In the genomic region with DNA sequence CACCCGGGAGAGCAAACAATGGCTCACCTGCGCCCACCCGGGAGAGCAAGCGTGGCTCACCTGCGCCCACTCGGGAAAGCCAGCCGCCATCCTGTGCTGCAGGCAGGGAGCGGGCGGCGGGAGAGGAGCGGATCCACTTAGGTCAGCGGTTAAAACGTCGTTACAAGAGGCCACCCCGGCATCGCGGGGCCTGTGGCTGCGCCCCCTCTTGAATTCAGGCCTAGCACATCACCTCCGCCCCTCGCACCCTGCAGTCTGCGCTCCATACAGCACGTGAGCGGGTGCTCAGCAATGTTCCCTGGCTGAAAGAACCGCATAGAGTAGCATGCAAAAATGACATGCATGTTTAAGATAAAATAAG, we compare ENCODE assay signal across 8 cellular contexts. TPM values are rescaled to one million over a fixed set of nuclear protein-coding genes. Genes with fewer than 3 reads are reported as not detected.
A peak's percentile ranks its signal among the peaks of the same experiment; 100 is the strongest.
DNase-seq lines count a peak whose midpoint lies in the region; ATAC-seq and TF ChIP-seq lines count a peak whose summit lies in the region.

No MANE protein-coding gene starts in this region.

- H3K36me3 ChIP-seq in neutrophil: peaks cover 14% of the 10 kb centered on the region

- H3K4me1 Mint-ChIP-seq in WTC11: peaks cover 12% of the 10 kb centered on the region

- no peak overlapping the region for H3K27ac Mint-ChIP-seq in WTC11

- H3K36me3 Mint-ChIP-seq in WTC11: peaks cover 8% of the 10 kb centered on the region

- ATAC-seq in HG03097 (IDR thresholded peaks at IDR 0.05; ENCODE audit: low FRiP score, unreplicated experiment) (peak; percentile 0), WTC11 (peak; percentile 25; the same call in 1 of the 2 replicates), GM18520 (IDR thresholded peaks at IDR 0.05; ENCODE audit: unreplicated experiment) (no peak), HG02678 (IDR thresholded peaks at IDR 0.05; ENCODE audit: unreplicated experiment) (no peak), GM21786 (IDR thresholded peaks at IDR 0.05; ENCODE audit: unreplicated experiment) (no peak)

- DNase-seq in GM10266 (ENCODE audit: extremely low spot score) (peak; percentile 42), WTC11 (ENCODE audit: low spot score) (peak; percentile 25), erythroblast (lab: John Stamatoyannopoulos, UW) (peak; percentile 38 to 45)

- H3K4me3 ChIP-seq in neutrophil (ENCODE audit: low read depth in 1 of 2, low read length in 1 of 2): peak overlapping the region; percentile 84

- POLR2A ChIA-PET in WTC11 (lab: Charles Lee): no interaction called here

- H3K27me3 Mint-ChIP-seq in WTC11 (ENCODE audit: low read depth): peaks cover 12% of the 10 kb centered on the region

- no peaks in the 10 kb centered on the region for H3K9me3 Mint-ChIP-seq in WTC11

- H3K27ac ChIP-seq in neutrophil: peak overlapping the region; percentile 56

- H3K4me1 ChIP-seq in neutrophil (ENCODE audit: control insufficient read depth in 1 of 2, insufficient read depth in 1 of 2, low read depth in 1 of 2, low read length in 1 of 2): peaks cover 12 to 15% of the 10 kb centered on the region in 2 experiments

- peak overlapping the region; percentile 66 for H3K4me3 Mint-ChIP-seq in WTC11

- TF ChIP-seq CTCF in GM10266 (IDR thresholded peaks at IDR 0.05; ENCODE audit: control insufficient read depth, insufficient read depth, low read depth, missing control alignments) (no peak), WTC11 (IDR thresholded peaks at IDR 0.05) (no peak), neutrophil (IDR thresholded peaks at IDR 0.05) (no peak)

- H3K9me3 ChIP-seq in neutrophil: no peaks in the 10 kb centered on the region

- no peak for TF ChIP-seq POLR2A in erythroblast (IDR thresholded peaks at IDR 0.05; ENCODE audit: low read length)

- no peaks in the 10 kb centered on the region for H3K27me3 ChIP-seq in neutrophil

- CTCF ChIA-PET in WTC11 (lab: Charles Lee): interaction anchor here (1.1 kb wide), 1 partner anchor 710 kb away, joined by 4 read pairs; no protein-coding TSS in a partner anchor

TF ChIP-seq in WTC11, 78 proteins besides CTCF, POLR2A, EP300 and RAD21:
- 0 out of 2 replicates have a peak, but pooled peaks have one; percentile 3 for TF ChIP-seq TP53 (CRISPR knock-in tag; IDR thresholded peaks at IDR 0.05)
- no peak for TF ChIP-seq ZNF232 (CRISPR knock-in tag; IDR thresholded peaks at IDR 0.05)
- no peak for TF ChIP-seq ZNF121 (CRISPR knock-in tag; IDR thresholded peaks at IDR 0.05)
- TF ChIP-seq OVOL2 (CRISPR knock-in tag; IDR thresholded peaks at IDR 0.05; ENCODE audit: borderline replicate concordance): no peak
- TF ChIP-seq SMAD3 (CRISPR knock-in tag; IDR thresholded peaks at IDR 0.05; ENCODE audit: borderline replicate concordance): no peak
- TF ChIP-seq, protein P1, sequence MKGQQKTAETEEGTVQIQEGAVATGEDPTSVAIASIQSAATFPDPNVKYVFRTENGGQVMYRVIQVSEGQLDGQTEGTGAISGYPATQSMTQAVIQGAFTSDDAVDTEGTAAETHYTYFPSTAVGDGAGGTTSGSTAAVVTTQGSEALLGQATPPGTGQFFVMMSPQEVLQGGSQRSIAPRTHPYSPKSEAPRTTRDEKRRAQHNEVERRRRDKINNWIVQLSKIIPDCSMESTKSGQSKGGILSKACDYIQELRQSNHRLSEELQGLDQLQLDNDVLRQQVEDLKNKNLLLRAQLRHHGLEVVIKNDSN (CRISPR knock-in tag; IDR thresholded peaks at IDR 0.05): no peak
- no peak for TF ChIP-seq GABPB1 (CRISPR knock-in tag; IDR thresholded peaks at IDR 0.05)

RNA-seq across cellular contexts. Expression of gene FIGNL1, which starts 0.5 kb away (rescaled TPM):
- total RNA-seq in WTC11 (2021): 6.4 to 7.1 TPM (median 6.7 TPM) in 3 replicates

Comparison
In these comparisons a context has a peak if more than half of its experiments do, and no peak if none do; other contexts are left out.
1. ATAC-seq: peak in HG03097 (single experiment) and WTC11 (single experiment); none in GM18520 (single experiment), HG02678 (single experiment) and GM21786 (single experiment).
2. Peak in every context shown above with its lines, with median percentiles within 50 percentile points of each other: DNase-seq.